In the genomic region with DNA sequence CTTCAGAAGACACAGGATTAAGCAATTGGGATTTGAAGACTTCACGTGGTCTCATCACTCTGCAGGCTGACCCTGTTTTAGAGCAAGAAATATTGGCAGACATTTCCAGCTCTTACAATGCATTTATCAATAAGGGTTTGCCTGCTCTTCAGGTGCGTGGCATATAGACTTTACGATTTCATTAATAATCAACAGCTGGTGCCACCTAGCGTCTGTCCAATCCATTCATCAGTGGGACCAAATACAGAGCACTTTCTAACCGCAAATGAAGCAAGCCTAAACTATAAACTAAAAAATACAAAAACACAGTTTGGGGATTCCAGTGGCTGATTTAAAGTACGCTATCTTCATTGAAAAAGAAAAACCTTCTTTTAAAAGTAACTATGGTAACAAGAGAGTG, we compare ENCODE assay signal across 8 cellular contexts.
DNase-seq lines count a peak whose midpoint lies in the region; ATAC-seq, FAIRE-seq and TF ChIP-seq lines count a peak whose summit lies in the region.

No MANE protein-coding gene starts in this region.

- no peaks in the 10 kb centered on the region for H3K27me3 ChIP-seq in AG04450 (ENCODE audit: control insufficient read depth, insufficient read depth, low read length)
- H3K27me3 ChIP-seq in SK-N-SH (ENCODE audit: insufficient read depth): no peaks in the 10 kb centered on the region
- no peaks in the 10 kb centered on the region for H3K27me3 ChIP-seq in keratinocyte (ENCODE audit: control insufficient read depth, extremely low read depth, insufficient read depth, low read length)

- H4K20me1 ChIP-seq in SK-N-SH (ENCODE audit: insufficient read depth) (no peaks in the 10 kb centered on the region), keratinocyte (ENCODE audit: control insufficient read depth, extremely low read depth, insufficient read depth, low read length) (no peaks in the 10 kb centered on the region)

- H3K36me3 ChIP-seq in SK-N-SH (replicated peaks in 1 of 2; ENCODE audit: control insufficient read depth in 1 of 2, insufficient read depth in 2 of 2, low read length in 1 of 2): no peaks in the 10 kb centered on the region
- H3K36me3 ChIP-seq in keratinocyte (ENCODE audit: control insufficient read depth in 2 of 2, extremely low read depth in 1 of 2, insufficient read depth in 2 of 2, low read length in 2 of 2): no peaks in the 10 kb centered on the region

- TF ChIP-seq CTCF in AG04450 (IDR thresholded peaks at IDR 0.05; ENCODE audit: low read depth, low read length) (peak; percentile 52), SK-N-SH (IDR thresholded peaks at IDR 0.05) (peak; percentile 59), keratinocyte (optimal IDR thresholded peaks at IDR 0.05 in 1 of 3, IDR thresholded peaks at IDR 0.05 in 1 of 3, conservative IDR thresholded peaks at IDR 0.05 in 1 of 3; ENCODE audit: extremely low read depth in 1 of 3, insufficient read depth in 2 of 3, low read length in 3 of 3) (peak; percentile 49 to 65 (median 59))

- H3K9me3 ChIP-seq in AG04450 (ENCODE audit: control insufficient read depth, insufficient read depth, low read length) (no peaks in the 10 kb centered on the region), SK-N-SH (no peaks in the 10 kb centered on the region; the same call in 1 of the 2 replicates), keratinocyte (ENCODE audit: control insufficient read depth, low read depth, low read length) (no peaks in the 10 kb centered on the region)

- no peaks in the 10 kb centered on the region for H3F3A ChIP-seq in SK-N-SH (replicated peaks; ENCODE audit: insufficient read depth)

- POLR2A ChIA-PET in AG04450 (lab: Yijun Ruan, JAX): no interaction called here
- POLR2A ChIA-PET in SK-N-SH (lab: Yijun Ruan, JAX): no interaction called here

- no peaks in the 10 kb centered on the region for H3K9me1 ChIP-seq in keratinocyte (ENCODE audit: control insufficient read depth, extremely low read depth, insufficient read depth, low read length)

- no peaks in the 10 kb centered on the region for H3K79me2 ChIP-seq in SK-N-SH (ENCODE audit: insufficient read depth)
- no peaks in the 10 kb centered on the region for H3K79me2 ChIP-seq in keratinocyte (ENCODE audit: control insufficient read depth, insufficient read depth, low read length)

- H3K4me2 ChIP-seq in SK-N-SH (no peak overlapping the region), keratinocyte (ENCODE audit: control insufficient read depth, extremely low read depth, insufficient read depth, low read depth, low read length) (no peak overlapping the region)

- dilution Hi-C loops in keratinocyte (cut with MboI; ENCODE audit: extremely low pct_ligation_motif_present, low sequenced_read_pairs): loop anchor here (25.0 kb wide), 1 partner anchor 799 kb away; no protein-coding TSS in a partner anchor

- H2AFZ ChIP-seq in SK-N-SH (ENCODE audit: low read depth): no peak overlapping the region
- H2AFZ ChIP-seq in keratinocyte (ENCODE audit: control insufficient read depth, low read length): no peak overlapping the region

- H3K4me3 ChIP-seq in AG04450 (ENCODE audit: low read depth, low read length): no peak overlapping the region
- H3K4me3 ChIP-seq in SK-N-SH (ENCODE audit: low read depth in 2 of 2, low read length in 1 of 2): no peak overlapping the region
- H3K4me3 ChIP-seq in keratinocyte (ENCODE audit: control insufficient read depth in 2 of 3, extremely low read depth in 1 of 3, insufficient read depth in 2 of 3, low read depth in 1 of 3, low read length in 3 of 3): no peak overlapping the region

- no peaks in the 10 kb centered on the region for H3K4me1 ChIP-seq in SK-N-SH (ENCODE audit: control insufficient read depth in 1 of 2, insufficient read depth in 2 of 2, low read depth in 1 of 2, low read length in 1 of 2)
- no peaks in the 10 kb centered on the region for H3K4me1 ChIP-seq in keratinocyte (ENCODE audit: control insufficient read depth, extremely low read depth, insufficient read depth, low read length)

- H3K9me2 ChIP-seq in SK-N-SH: no peaks in the 10 kb centered on the region

- no peak for ATAC-seq in HG03565 (IDR thresholded peaks at IDR 0.05; ENCODE audit: unreplicated experiment)
- ATAC-seq in GM21717 (IDR thresholded peaks at IDR 0.05; ENCODE audit: unreplicated experiment): no peak

- WGBS in SK-N-SH (ENCODE audit: low lambda C conversion rate): 11% methylated on average over 6 of the region's 6 CpGs

- no peak for TF ChIP-seq EP300 in SK-N-SH (IDR thresholded peaks at IDR 0.05; ENCODE audit: borderline replicate concordance in 1 of 2, low read depth in 1 of 2, low read length in 1 of 2)

- peak; percentile 64 for FAIRE-seq in keratinocyte (lab: Jason Lieb, UNC)

- no peak overlapping the region for H3K27ac ChIP-seq in AG04450 (ENCODE audit: low read depth, low read length)
- H3K27ac ChIP-seq in SK-N-SH (ENCODE audit: low read depth in 2 of 2, low read length in 1 of 2): no peak overlapping the region; a peak in 1 of 4 replicates
- H3K27ac ChIP-seq in keratinocyte (ENCODE audit: control insufficient read depth, insufficient read depth, low read length): no peak overlapping the region

- H3K9ac ChIP-seq in SK-N-SH (no peak overlapping the region), keratinocyte (ENCODE audit: control insufficient read depth, extremely low read depth, insufficient read depth, low read length) (no peak overlapping the region)

- no peak for DNase-seq in AG04450 (ENCODE audit: low read depth, low spot score)
- DNase-seq in HCEC 1CT: peak; percentile 49
- DNase-seq in SK-N-SH: no peak
- DNase-seq in keratinocyte (ENCODE audit: low read depth, low spot score): no peak
- no peak for DNase-seq in iPS-NIHi11 (ENCODE audit: low spot score)
- DNase-seq in HuH-7 (ENCODE audit: low spot score): no peak

- CTCF ChIA-PET in AG04450 (lab: Charles Lee) (interaction anchor here (0.5 to 2.0 kb wide), 17 partner anchors 9 to 909 kb away, joined by 3 to 8 read pairs (median 4); a partner anchor contains a TSS), SK-N-SH (lab: Yijun Ruan, JAX) (interaction anchor here (0.6 to 2.1 kb wide), 14 partner anchors 10 to 1876 kb away, joined by 3 to 12 read pairs (median 3); no protein-coding TSS in a partner anchor)

- peak; percentile 61 for TF ChIP-seq RAD21 in SK-N-SH (IDR thresholded peaks at IDR 0.05; ENCODE audit: low read length)

TF ChIP-seq in SK-N-SH, 30 proteins besides CTCF, POLR2A, EP300 and RAD21:
- peak; percentile 41 for TF ChIP-seq SMC3 (IDR thresholded peaks at IDR 0.05; ENCODE audit: low read depth, low read length)
- TF ChIP-seq, protein P1, sequence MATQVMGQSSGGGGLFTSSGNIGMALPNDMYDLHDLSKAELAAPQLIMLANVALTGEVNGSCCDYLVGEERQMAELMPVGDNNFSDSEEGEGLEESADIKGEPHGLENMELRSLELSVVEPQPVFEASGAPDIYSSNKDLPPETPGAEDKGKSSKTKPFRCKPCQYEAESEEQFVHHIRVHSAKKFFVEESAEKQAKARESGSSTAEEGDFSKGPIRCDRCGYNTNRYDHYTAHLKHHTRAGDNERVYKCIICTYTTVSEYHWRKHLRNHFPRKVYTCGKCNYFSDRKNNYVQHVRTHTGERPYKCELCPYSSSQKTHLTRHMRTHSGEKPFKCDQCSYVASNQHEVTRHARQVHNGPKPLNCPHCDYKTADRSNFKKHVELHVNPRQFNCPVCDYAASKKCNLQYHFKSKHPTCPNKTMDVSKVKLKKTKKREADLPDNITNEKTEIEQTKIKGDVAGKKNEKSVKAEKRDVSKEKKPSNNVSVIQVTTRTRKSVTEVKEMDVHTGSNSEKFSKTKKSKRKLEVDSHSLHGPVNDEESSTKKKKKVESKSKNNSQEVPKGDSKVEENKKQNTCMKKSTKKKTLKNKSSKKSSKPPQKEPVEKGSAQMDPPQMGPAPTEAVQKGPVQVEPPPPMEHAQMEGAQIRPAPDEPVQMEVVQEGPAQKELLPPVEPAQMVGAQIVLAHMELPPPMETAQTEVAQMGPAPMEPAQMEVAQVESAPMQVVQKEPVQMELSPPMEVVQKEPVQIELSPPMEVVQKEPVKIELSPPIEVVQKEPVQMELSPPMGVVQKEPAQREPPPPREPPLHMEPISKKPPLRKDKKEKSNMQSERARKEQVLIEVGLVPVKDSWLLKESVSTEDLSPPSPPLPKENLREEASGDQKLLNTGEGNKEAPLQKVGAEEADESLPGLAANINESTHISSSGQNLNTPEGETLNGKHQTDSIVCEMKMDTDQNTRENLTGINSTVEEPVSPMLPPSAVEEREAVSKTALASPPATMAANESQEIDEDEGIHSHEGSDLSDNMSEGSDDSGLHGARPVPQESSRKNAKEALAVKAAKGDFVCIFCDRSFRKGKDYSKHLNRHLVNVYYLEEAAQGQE (IDR thresholded peaks at IDR 0.05; ENCODE audit: low read depth, low read length): no peak
- TF ChIP-seq, protein P2, sequence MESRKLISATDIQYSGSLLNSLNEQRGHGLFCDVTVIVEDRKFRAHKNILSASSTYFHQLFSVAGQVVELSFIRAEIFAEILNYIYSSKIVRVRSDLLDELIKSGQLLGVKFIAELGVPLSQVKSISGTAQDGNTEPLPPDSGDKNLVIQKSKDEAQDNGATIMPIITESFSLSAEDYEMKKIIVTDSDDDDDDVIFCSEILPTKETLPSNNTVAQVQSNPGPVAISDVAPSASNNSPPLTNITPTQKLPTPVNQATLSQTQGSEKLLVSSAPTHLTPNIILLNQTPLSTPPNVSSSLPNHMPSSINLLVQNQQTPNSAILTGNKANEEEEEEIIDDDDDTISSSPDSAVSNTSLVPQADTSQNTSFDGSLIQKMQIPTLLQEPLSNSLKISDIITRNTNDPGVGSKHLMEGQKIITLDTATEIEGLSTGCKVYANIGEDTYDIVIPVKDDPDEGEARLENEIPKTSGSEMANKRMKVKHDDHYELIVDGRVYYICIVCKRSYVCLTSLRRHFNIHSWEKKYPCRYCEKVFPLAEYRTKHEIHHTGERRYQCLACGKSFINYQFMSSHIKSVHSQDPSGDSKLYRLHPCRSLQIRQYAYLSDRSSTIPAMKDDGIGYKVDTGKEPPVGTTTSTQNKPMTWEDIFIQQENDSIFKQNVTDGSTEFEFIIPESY (IDR thresholded peaks at IDR 0.05; ENCODE audit: borderline replicate concordance, low read depth): no peak
- TF ChIP-seq TEAD4 (IDR thresholded peaks at IDR 0.05; ENCODE audit: borderline replicate concordance, insufficient read depth): no peak
- TF ChIP-seq NRF1 (IDR thresholded peaks at IDR 0.05; ENCODE audit: low read depth, low read length): no peak
- no peak for TF ChIP-seq ELF1 (IDR thresholded peaks at IDR 0.05)
- TF ChIP-seq EZH2phosphoT487 (IDR thresholded peaks at IDR 0.05; ENCODE audit: borderline replicate concordance, low read depth): no peak
- TF ChIP-seq, protein P3, sequence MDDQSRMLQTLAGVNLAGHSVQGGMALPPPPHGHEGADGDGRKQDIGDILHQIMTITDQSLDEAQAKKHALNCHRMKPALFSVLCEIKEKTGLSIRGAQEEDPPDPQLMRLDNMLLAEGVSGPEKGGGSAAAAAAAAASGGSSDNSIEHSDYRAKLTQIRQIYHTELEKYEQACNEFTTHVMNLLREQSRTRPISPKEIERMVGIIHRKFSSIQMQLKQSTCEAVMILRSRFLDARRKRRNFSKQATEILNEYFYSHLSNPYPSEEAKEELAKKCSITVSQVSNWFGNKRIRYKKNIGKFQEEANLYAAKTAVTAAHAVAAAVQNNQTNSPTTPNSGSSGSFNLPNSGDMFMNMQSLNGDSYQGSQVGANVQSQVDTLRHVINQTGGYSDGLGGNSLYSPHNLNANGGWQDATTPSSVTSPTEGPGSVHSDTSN (IDR thresholded peaks at IDR 0.05): no peak
